9 cellular contexts compared by ENCODE assay signal in genomic region chr4:74397748-74398426, GRCh38. TPM values are rescaled to one million over a fixed set of nuclear protein-coding genes. Genes with fewer than 3 reads are reported as not detected.
DNase-seq lines count a peak whose midpoint lies in the region; ATAC-seq and TF ChIP-seq lines count a peak whose summit lies in the region.
"Had no signal": no experiment of that assay in that cellular context is flagged by ENCODE, and none has a peak within 500 bp of the region (broad histone marks: within the 10 kb centered on the region; RNA-seq: fewer than 3 reads in every experiment).

No MANE protein-coding gene starts in this region.

- ATAC-seq in HG03097 (IDR thresholded peaks at IDR 0.05; ENCODE audit: low FRiP score, unreplicated experiment), result no peak

- no peaks in the 10 kb centered on the region for H4K20me1 ChIP-seq in mammary epithelial cell (ENCODE audit: insufficient read depth, low read length)

- WGBS in mammary epithelial cell (ENCODE audit: low coverage, missing lambda C conversion rate), result 85% methylated on average over 6 of the region's 6 CpGs

- H2AFZ ChIP-seq in mammary epithelial cell (ENCODE audit: low read depth, low read length), result no peak overlapping the region

- H3K79me2 ChIP-seq in mammary epithelial cell (ENCODE audit: insufficient read depth, low read length), result no peaks in the 10 kb centered on the region

- H3K4me3 ChIP-seq in mammary epithelial cell (replicated peaks in 1 of 3; ENCODE audit: insufficient read depth in 1 of 3, low read depth in 2 of 3, low read length in 3 of 3) (no peak overlapping the region), skeletal muscle satellite cell (ENCODE audit: low read length) (no peak overlapping the region)

- H3K9me3 ChIP-seq in mammary epithelial cell (replicated peaks; ENCODE audit: insufficient read depth, low read length) (peaks cover 3% of the 10 kb centered on the region), skeletal muscle satellite cell (replicated peaks; ENCODE audit: low read length) (no peaks in the 10 kb centered on the region)

- H3K9ac ChIP-seq in mammary epithelial cell (ENCODE audit: insufficient read depth, low read length) (no peak overlapping the region), skeletal muscle satellite cell (ENCODE audit: low read depth, low read length) (no peak overlapping the region)

- no peak overlapping the region for H3K27ac ChIP-seq in mammary epithelial cell (ENCODE audit: insufficient read depth, low read depth, low read length)

- H3K27me3 ChIP-seq in mammary epithelial cell (ENCODE audit: insufficient read depth, low read length) (no peaks in the 10 kb centered on the region), skeletal muscle satellite cell (ENCODE audit: control insufficient read depth, insufficient read depth, low read length) (no peaks in the 10 kb centered on the region)

- no peaks in the 10 kb centered on the region for H3K36me3 ChIP-seq in mammary epithelial cell (ENCODE audit: insufficient read depth, low read length)
- no peaks in the 10 kb centered on the region for H3K36me3 ChIP-seq in skeletal muscle satellite cell (ENCODE audit: insufficient read depth, low read length)

- peaks cover 18% of the 10 kb centered on the region for H3K4me1 ChIP-seq in mammary epithelial cell (ENCODE audit: insufficient read depth, low read length)
- H3K4me1 ChIP-seq in skeletal muscle satellite cell (ENCODE audit: control insufficient read depth, insufficient read depth, low read length), result no peaks in the 10 kb centered on the region

- dilution Hi-C loops in mammary epithelial cell (cut with HindIII; ENCODE audit: low sequenced_read_pairs), result loop anchor here (10.0 to 25.0 kb wide), 3 partner anchors 57 to 264 kb away; no protein-coding TSS in a partner anchor

- intact Hi-C loops in mammary epithelial cell (cut with micrococcal nuclease), result no loop called here

- TSS peak; percentile 59 for BruUV-seq in mammary epithelial cell (replicated peaks; lab: Mats Ljungman, UMichigan)

- no peak for TF ChIP-seq CTCF in mammary epithelial cell (conservative IDR thresholded peaks at IDR 0.05 in 1 of 2, IDR thresholded peaks at IDR 0.05 in 1 of 2; ENCODE audit: extremely low read depth in 1 of 2, insufficient read depth in 1 of 2, low read depth in 1 of 2, low read length in 2 of 2)

- DNase-seq in DMS53 (lab: John Stamatoyannopoulos, UW) (peak; percentile 11), DMS53 treated with DMSO at 0.1 percent for 48 hours (lab: John Stamatoyannopoulos, UW; ENCODE audit: unreplicated experiment) (no peak), KG1 (lab: John Stamatoyannopoulos, UW) (peak; percentile 50), mammary epithelial cell (no peak), cortex of kidney (lab: John Stamatoyannopoulos, UW) (no peak), cerebellum (ENCODE audit: low spot score) (no peak)

- in situ Hi-C loops in mammary epithelial cell (cut with MboI; ENCODE audit: low sequenced_read_pairs in 2 of 2), result no loop called here

- CTCF ChIA-PET in mammary epithelial cell (lab: Charles Lee; ENCODE audit: low non-redundant PET), result no interaction called here

- no peak overlapping the region for H3K4me2 ChIP-seq in mammary epithelial cell (ENCODE audit: insufficient read depth, low read depth, low read length)
- H3K4me2 ChIP-seq in skeletal muscle satellite cell (ENCODE audit: low read length), result peak overlapping the region; percentile 42

RNA-seq across cellular contexts. Expression of gene EREG, which starts 32.9 kb away (rescaled TPM):
- 10 to 100 TPM in 1 of 2 donors, 1 to 10 TPM in 1; 9.5 to 44.0 TPM for total RNA-seq in mammary epithelial cell
- 13.2 TPM for polyA plus RNA-seq in mammary epithelial cell
- polyA minus RNA-seq in mammary epithelial cell, result 22.7 TPM
- total RNA-seq in skeletal muscle satellite cell (2012; rRNA removed), result 7.6 and 16.2 TPM in 2 replicates
- total RNA-seq in cerebellum, result 1.8 TPM
- total RNA-seq: A172 had no signal

RNA-seq across cellular contexts. Expression of gene AREG, which starts 47.0 kb away (rescaled TPM):
- total RNA-seq in mammary epithelial cell, result 1,000 to 10,000 TPM in 1 of 2 donors, 100 to 1,000 TPM in 1; 540 to 2,145 TPM
- 1,137 TPM for polyA plus RNA-seq in mammary epithelial cell
- 894 TPM for polyA minus RNA-seq in mammary epithelial cell
- 6.1 and 8.3 TPM in 2 replicates for total RNA-seq in skeletal muscle satellite cell (2012; rRNA removed)
- not detected for total RNA-seq in cerebellum
- total RNA-seq: A172 had no signal

Comparison
In these comparisons a context has a peak if more than half of its experiments do, and no peak if none do; other contexts are left out.
1. DNase-seq: peak in DMS53 (single experiment) and KG1 (single experiment); none in DMS53 treated with DMSO at 0.1 percent for 48 hours (single experiment), mammary epithelial cell (single experiment), cortex of kidney (single experiment) and cerebellum (single experiment).
2. RNA of gene AREG, which starts 47.0 kb away (total RNA-seq): 540 to 2,145 TPM in mammary epithelial cell; not detected in cerebellum (single experiment); every median in the first group is over 100 times any median in the second.